In the genomic region with DNA sequence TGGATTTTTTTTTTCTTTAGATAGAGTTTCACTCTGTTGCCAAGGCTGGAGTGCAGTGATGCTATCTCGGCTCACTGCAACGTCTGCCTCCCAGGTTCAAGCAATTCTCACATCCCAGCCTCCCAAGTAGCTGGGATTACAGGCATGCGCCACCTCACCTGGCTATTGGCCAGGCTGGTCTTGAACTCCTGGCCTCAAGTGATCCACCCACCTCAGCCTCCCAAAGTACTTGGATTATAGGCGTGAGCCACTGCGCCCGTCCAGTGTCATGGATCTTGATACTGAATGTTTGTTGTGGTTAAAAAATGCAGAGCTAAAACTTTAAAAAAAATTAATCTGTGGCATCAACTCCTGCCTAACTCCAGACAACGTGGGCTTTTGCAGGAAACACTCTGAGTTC, we compare ENCODE assay signal across 1 cellular context.
TF ChIP-seq lines count a peak whose summit lies in the region.

No MANE protein-coding gene starts in this region.

TF ChIP-seq in SK-N-SH treated with all-trans-retinoic acid at 6 μM for 48 hours, 23 proteins besides CTCF, POLR2A, EP300 and RAD21 (continued from another document):
- TF ChIP-seq ZNF565 (CRISPR knock-in tag; conservative IDR thresholded peaks at IDR 0.05; ENCODE audit: low read depth), result no peak
- TF ChIP-seq, protein P1, sequence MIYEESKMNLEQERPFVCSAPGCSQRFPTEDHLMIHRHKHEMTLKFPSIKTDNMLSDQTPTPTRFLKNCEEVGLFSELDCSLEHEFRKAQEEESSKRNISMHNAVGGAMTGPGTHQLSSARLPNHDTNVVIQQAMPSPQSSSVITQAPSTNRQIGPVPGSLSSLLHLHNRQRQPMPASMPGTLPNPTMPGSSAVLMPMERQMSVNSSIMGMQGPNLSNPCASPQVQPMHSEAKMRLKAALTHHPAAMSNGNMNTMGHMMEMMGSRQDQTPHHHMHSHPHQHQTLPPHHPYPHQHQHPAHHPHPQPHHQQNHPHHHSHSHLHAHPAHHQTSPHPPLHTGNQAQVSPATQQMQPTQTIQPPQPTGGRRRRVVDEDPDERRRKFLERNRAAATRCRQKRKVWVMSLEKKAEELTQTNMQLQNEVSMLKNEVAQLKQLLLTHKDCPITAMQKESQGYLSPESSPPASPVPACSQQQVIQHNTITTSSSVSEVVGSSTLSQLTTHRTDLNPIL (CRISPR knock-in tag; IDR thresholded peaks at IDR 0.05; ENCODE audit: low read depth), result no peak
- no peak for TF ChIP-seq ZFP30 (CRISPR knock-in tag; IDR thresholded peaks at IDR 0.05)
- TF ChIP-seq BACH2 (CRISPR knock-in tag; IDR thresholded peaks at IDR 0.05; ENCODE audit: borderline replicate concordance), result no peak
- TF ChIP-seq, protein P2, sequence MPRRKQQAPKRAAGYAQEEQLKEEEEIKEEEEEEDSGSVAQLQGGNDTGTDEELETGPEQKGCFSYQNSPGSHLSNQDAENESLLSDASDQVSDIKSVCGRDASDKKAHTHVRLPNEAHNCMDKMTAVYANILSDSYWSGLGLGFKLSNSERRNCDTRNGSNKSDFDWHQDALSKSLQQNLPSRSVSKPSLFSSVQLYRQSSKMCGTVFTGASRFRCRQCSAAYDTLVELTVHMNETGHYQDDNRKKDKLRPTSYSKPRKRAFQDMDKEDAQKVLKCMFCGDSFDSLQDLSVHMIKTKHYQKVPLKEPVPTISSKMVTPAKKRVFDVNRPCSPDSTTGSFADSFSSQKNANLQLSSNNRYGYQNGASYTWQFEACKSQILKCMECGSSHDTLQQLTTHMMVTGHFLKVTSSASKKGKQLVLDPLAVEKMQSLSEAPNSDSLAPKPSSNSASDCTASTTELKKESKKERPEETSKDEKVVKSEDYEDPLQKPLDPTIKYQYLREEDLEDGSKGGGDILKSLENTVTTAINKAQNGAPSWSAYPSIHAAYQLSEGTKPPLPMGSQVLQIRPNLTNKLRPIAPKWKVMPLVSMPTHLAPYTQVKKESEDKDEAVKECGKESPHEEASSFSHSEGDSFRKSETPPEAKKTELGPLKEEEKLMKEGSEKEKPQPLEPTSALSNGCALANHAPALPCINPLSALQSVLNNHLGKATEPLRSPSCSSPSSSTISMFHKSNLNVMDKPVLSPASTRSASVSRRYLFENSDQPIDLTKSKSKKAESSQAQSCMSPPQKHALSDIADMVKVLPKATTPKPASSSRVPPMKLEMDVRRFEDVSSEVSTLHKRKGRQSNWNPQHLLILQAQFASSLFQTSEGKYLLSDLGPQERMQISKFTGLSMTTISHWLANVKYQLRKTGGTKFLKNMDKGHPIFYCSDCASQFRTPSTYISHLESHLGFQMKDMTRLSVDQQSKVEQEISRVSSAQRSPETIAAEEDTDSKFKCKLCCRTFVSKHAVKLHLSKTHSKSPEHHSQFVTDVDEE (CRISPR knock-in tag; IDR thresholded peaks at IDR 0.05), result no peak
- TF ChIP-seq CSDC2 (CRISPR knock-in tag; IDR thresholded peaks at IDR 0.05), result no peak
